Comparison of ENCODE assay signal across 25 cellular contexts in the genomic region with DNA sequence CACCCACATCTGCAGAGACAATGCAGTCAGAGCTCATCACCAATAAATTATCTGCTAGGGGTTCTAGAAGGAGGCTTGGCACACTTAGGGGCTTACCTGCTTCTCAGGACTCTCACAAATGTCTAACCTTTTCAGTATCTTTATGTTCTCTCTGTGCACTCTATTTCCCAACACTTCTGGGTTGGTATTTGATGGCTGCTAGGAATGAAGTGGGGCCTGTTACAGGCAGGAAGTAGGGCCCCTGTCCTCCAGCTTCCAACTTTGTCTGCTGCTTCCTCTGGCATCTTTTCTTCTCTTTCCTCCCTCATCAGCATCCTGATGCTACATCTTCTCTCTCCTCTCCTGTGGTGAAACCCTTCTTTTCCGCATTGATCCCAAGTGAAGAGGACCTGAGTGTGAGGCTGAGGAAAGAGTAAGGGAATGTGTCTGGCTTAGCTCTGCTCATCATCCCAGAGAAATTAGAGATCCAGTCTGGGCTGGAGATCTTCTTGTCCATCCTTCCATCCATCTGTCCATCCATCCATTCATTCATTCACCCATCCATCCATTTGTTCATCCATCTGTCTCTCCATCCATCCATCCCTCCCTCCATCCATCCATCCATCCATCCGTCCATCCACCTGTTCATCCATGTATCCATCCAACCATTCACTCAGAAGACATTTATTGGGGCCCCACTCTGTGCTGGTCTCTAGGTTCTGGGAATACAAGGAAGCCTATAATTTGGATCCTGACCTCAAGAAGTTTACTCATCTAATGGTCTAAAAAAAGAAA. TPM values are rescaled to one million over a fixed set of nuclear protein-coding genes. Genes with fewer than 3 reads are reported as not detected.
DNase-seq lines count a peak whose midpoint lies in the region; ATAC-seq, FAIRE-seq and TF ChIP-seq lines count a peak whose summit lies in the region.
"Had no signal": no experiment of that assay in that cellular context is flagged by ENCODE, and none has a peak within 500 bp of the region (broad histone marks: within the 10 kb centered on the region; RNA-seq: fewer than 3 reads in every experiment).

No MANE protein-coding gene starts in this region.

- no peaks in the 10 kb centered on the region for H3K27me3 Mint-ChIP-seq in CD4-positive, alpha-beta memory T cell
- peaks cover 11% of the 10 kb centered on the region for H3K27me3 Mint-ChIP-seq in glutamatergic neuron (ENCODE audit: unreplicated experiment)

- H3K9ac ChIP-seq in Karpas-422 (ENCODE audit: low read length) = no peak overlapping the region
- no peak overlapping the region for H3K9ac ChIP-seq in rectal smooth muscle tissue (ENCODE audit: low read length)

- peak overlapping the region in 4 of 7 donors; percentile 3 to 87 (median 53) for H3K27ac Mint-ChIP-seq in CD4-positive, alpha-beta memory T cell
- no peak overlapping the region for H3K27ac Mint-ChIP-seq in glutamatergic neuron (ENCODE audit: unreplicated experiment)
- H3K27ac Mint-ChIP-seq: progenitor cell of endocrine pancreas had no signal

- no peaks in the 10 kb centered on the region for H3K9me2 ChIP-seq in Karpas-422 (replicated peaks; ENCODE audit: insufficient read depth, low read length)

- H2AFZ ChIP-seq in Karpas-422 (ENCODE audit: low read length) = no peak overlapping the region

- ATAC-seq in upper lobe of right lung = no peak
- ATAC-seq: lower lobe of right lung, SK-N-SH treated with all-trans-retinoic acid at 6 μM for 48 hours had no signal

- no peaks in the 10 kb centered on the region for H3K9me3 Mint-ChIP-seq in CD4-positive, alpha-beta memory T cell
- H3K9me3 Mint-ChIP-seq in glutamatergic neuron (ENCODE audit: unreplicated experiment) = peaks cover 8% of the 10 kb centered on the region

- no peak overlapping the region for H3K4me3 ChIP-seq in CD4-positive, alpha-beta memory T cell (ENCODE audit: low read length in 2 of 2)
- H3K4me3 ChIP-seq in Karpas-422 (ENCODE audit: low read length) (no peak overlapping the region), rectal smooth muscle tissue (ENCODE audit: low read length) (no peak overlapping the region), upper lobe of right lung (no peak overlapping the region)
- H3K4me3 ChIP-seq: colonic mucosa, HAP-1, lower lobe of right lung, skin epidermis, tibial artery had no signal

- no peak overlapping the region for H3K27ac ChIP-seq in CD4-positive, alpha-beta memory T cell (ENCODE audit: low read depth, low read length)
- H3K27ac ChIP-seq in Karpas-422 (ENCODE audit: low read length) (no peak overlapping the region), rectal smooth muscle tissue (ENCODE audit: low read depth, low read length) (peak overlapping the region; percentile 99), upper lobe of right lung (no peak overlapping the region)
- H3K27ac ChIP-seq: brain microvascular endothelial cell, colonic mucosa, lower lobe of right lung, skin epidermis, tibial artery had no signal

- TF ChIP-seq POLR2A in GM12892 (IDR thresholded peaks at IDR 0.05; ENCODE audit: low read depth, low read length) = no peak

- peaks cover 18% of the 10 kb centered on the region for H3K79me2 ChIP-seq in Karpas-422 (ENCODE audit: low read length)

- H3K9me3 ChIP-seq in CD4-positive, alpha-beta memory T cell (ENCODE audit: control insufficient read depth in 1 of 2, low read length in 2 of 2) = no peaks in the 10 kb centered on the region
- H3K9me3 ChIP-seq in Karpas-422 (ENCODE audit: low read length) (no peaks in the 10 kb centered on the region), upper lobe of right lung (no peaks in the 10 kb centered on the region)
- H3K9me3 ChIP-seq: colonic mucosa, HAP-1, lower lobe of right lung, tibial artery had no signal

- no peaks in the 10 kb centered on the region for H3K27me3 ChIP-seq in CD4-positive, alpha-beta memory T cell (ENCODE audit: insufficient read depth, low read length)
- H3K27me3 ChIP-seq in Karpas-422 (ENCODE audit: low read length) = no peaks in the 10 kb centered on the region
- no peaks in the 10 kb centered on the region for H3K27me3 ChIP-seq in rectal smooth muscle tissue (ENCODE audit: control insufficient read depth, insufficient read depth, low read length)
- no peaks in the 10 kb centered on the region for H3K27me3 ChIP-seq in upper lobe of right lung
- H3K27me3 ChIP-seq: brain microvascular endothelial cell, colonic mucosa, tibial artery had no signal

- H3K4me3 Mint-ChIP-seq in CD4-positive, alpha-beta memory T cell = peak overlapping the region in 3 of 8 donors; percentile 5 to 9 (median 7)
- peak overlapping the region; percentile 8 for H3K4me3 Mint-ChIP-seq in glutamatergic neuron (ENCODE audit: unreplicated experiment)

- TF ChIP-seq CTCF in glutamatergic neuron (IDR thresholded peaks at IDR 0.05; ENCODE audit: partially characterized antibody, unreplicated experiment) (no peak), upper lobe of right lung (IDR thresholded peaks at IDR 0.05) (no peak)

- FAIRE-seq in GM12892 (lab: Jason Lieb, UNC) = no peak
- FAIRE-seq: endometrium, GM18507 had no signal

- intact Hi-C loops in CD4-positive, alpha-beta memory T cell (cut with micrococcal nuclease) = no loop called here
- intact Hi-C loops in upper lobe of right lung (cut with DNase I) = loop anchor here (10.0 kb wide), 1 partner anchor 65 kb away; no protein-coding TSS in a partner anchor

- H4K20me1 ChIP-seq in Karpas-422 (ENCODE audit: insufficient read depth, low read depth, low read length) = no peaks in the 10 kb centered on the region; the same call in 1 of the 2 replicates

- H3K36me3 Mint-ChIP-seq in CD4-positive, alpha-beta memory T cell = peaks cover under 1 to 2% of the 10 kb centered on the region in 2 donors
- peaks cover 9% of the 10 kb centered on the region for H3K36me3 Mint-ChIP-seq in glutamatergic neuron (ENCODE audit: unreplicated experiment)

- peaks cover 28 to 42% (median 36%) of the 10 kb centered on the region in 4 donors for H3K4me1 Mint-ChIP-seq in CD4-positive, alpha-beta memory T cell
- peaks cover 7% of the 10 kb centered on the region for H3K4me1 Mint-ChIP-seq in glutamatergic neuron (ENCODE audit: low read depth, unreplicated experiment)

- CTCF ChIA-PET in CD4-positive, alpha-beta memory T cell (lab: Charles Lee; ENCODE audit: partially characterized antibody) = interaction anchor here (1.1 to 24.2 kb wide), 3 partner anchors 8 to 23 kb away, joined by 3 to 714 read pairs (median 110); no protein-coding TSS in a partner anchor

- POLR2A ChIA-PET in CD4-positive, alpha-beta memory T cell (lab: Charles Lee; ENCODE audit: partially characterized antibody) = no interaction called here

- no peak for DNase-seq in CD4-positive, alpha-beta memory T cell
- DNase-seq in Karpas-422 (no peak), glutamatergic neuron (no peak), NCI-H774 (lab: John Stamatoyannopoulos, UW) (no peak), GM12892 (ENCODE audit: insufficient read length) (no peak), upper lobe of right lung (no peak), NCI-H2196 (lab: John Stamatoyannopoulos, UW; ENCODE audit: unreplicated experiment) (no peak)
- DNase-seq: activated CD4-positive, CD25-positive, alpha-beta regulatory T cell treated with anti-CD3 and anti-CD28 coated beads, Interleukin-2, amount 50 U/mL, for 72 hours; brain microvascular endothelial cell; colonic mucosa; lower lobe of right lung; NCI-H1105; NCI-H2081; NCI-H510A treated with DMSO at 0.1 percent for 48 hours; stimulated activated CD4-positive, alpha-beta T cell treated with anti-CD3 and anti-CD28 coated beads, Interleukin-2, amount 100 ng/mL, for 48 hours; stimulated activated naive CD4-positive, alpha-beta T cell treated with Interleukin-2 at 50 U/mL for 16 hours; T-helper 9 cell had no signal

- peaks cover 29% of the 10 kb centered on the region for H3K4me1 ChIP-seq in CD4-positive, alpha-beta memory T cell (ENCODE audit: insufficient read depth, low read length)
- H3K4me1 ChIP-seq in Karpas-422 (ENCODE audit: low read length) (peaks cover 68% of the 10 kb centered on the region), rectal smooth muscle tissue (ENCODE audit: control insufficient read depth, insufficient read depth, low read length) (peaks cover 24% of the 10 kb centered on the region), upper lobe of right lung (peaks cover 49% of the 10 kb centered on the region)

- peak overlapping the region; percentile 33 for H3K4me2 ChIP-seq in Karpas-422 (ENCODE audit: low read depth, low read length, poor library complexity, severe bottlenecking)

- H3K36me3 ChIP-seq in CD4-positive, alpha-beta memory T cell (ENCODE audit: insufficient read depth, low read length) = no peaks in the 10 kb centered on the region
- H3K36me3 ChIP-seq in Karpas-422 (ENCODE audit: insufficient read depth, low read length) = no peaks in the 10 kb centered on the region
- peaks cover 6% of the 10 kb centered on the region for H3K36me3 ChIP-seq in rectal smooth muscle tissue (ENCODE audit: control insufficient read depth, insufficient read depth, low read length)
- no peaks in the 10 kb centered on the region for H3K36me3 ChIP-seq in upper lobe of right lung
- H3K36me3 ChIP-seq: colonic mucosa, HAP-1, lower lobe of right lung, tibial artery had no signal

RNA-seq across cellular contexts. Expression of a gene that starts 2.9 kb away (rescaled TPM):
- total RNA-seq in CD4-positive, alpha-beta memory T cell = 10 to 100 TPM; 34.2 to 36.0 TPM
- 10 to 100 TPM; 74.6 to 79.3 TPM for polyA plus RNA-seq in CD4-positive, alpha-beta memory T cell
- total RNA-seq in Karpas-422 (2014; rRNA removed; shearing (Covaris generic); ENCODE audit: low replicate concordance) = 39.8 and 51.8 TPM in 2 replicates
- total RNA-seq in glutamatergic neuron (ENCODE audit: unreplicated experiment) (6.2 TPM), upper lobe of right lung (280 TPM)
- polyA plus RNA-seq in GM12892 (2012; ENCODE audit: missing spikeins) = 35.2 TPM

RNA-seq across cellular contexts. Expression of a gene that starts 29.1 kb away (rescaled TPM):
- 1 to 10 TPM; 4.7 TPM for total RNA-seq in CD4-positive, alpha-beta memory T cell
- polyA plus RNA-seq in CD4-positive, alpha-beta memory T cell = 1 to 10 TPM in 1 of 2 donors, under 1 TPM in 1; 0.29 to 2.8 TPM
- 0.83 and 2.9 TPM in 2 replicates for total RNA-seq in Karpas-422 (2014; rRNA removed; shearing (Covaris generic); ENCODE audit: low replicate concordance)
- 124 TPM for total RNA-seq in glutamatergic neuron (ENCODE audit: unreplicated experiment)
- 0.61 TPM for polyA plus RNA-seq in GM12892 (2012; ENCODE audit: missing spikeins)
- 34.1 TPM for total RNA-seq in upper lobe of right lung

RNA-seq across cellular contexts. Expression of a gene that starts 40.8 kb away (rescaled TPM):
- total RNA-seq in CD4-positive, alpha-beta memory T cell = 1 to 10 TPM; 7.0 to 7.8 TPM
- 1 to 10 TPM in 1 of 2 donors, under 1 TPM in 1; 0.30 to 1.1 TPM for polyA plus RNA-seq in CD4-positive, alpha-beta memory T cell
- total RNA-seq in Karpas-422 (2014; rRNA removed; shearing (Covaris generic); ENCODE audit: low replicate concordance) = not detected in 2 replicates
- total RNA-seq in glutamatergic neuron (ENCODE audit: unreplicated experiment) (18.5 TPM), upper lobe of right lung (90.0 TPM)
- 5.7 TPM for polyA plus RNA-seq in GM12892 (2012; ENCODE audit: missing spikeins)
